In genomic region chr10:30284860-30285594, GRCh38 we compare ENCODE assay signal across 8 cellular contexts.
DNase-seq lines count a peak whose midpoint lies in the region; ATAC-seq and TF ChIP-seq lines count a peak whose summit lies in the region.

No MANE protein-coding gene starts in this region.

- no peaks in the 10 kb centered on the region for H3K27me3 ChIP-seq in upper lobe of left lung

- no peak for TF ChIP-seq CTCF in fibroblast of the aortic adventitia (IDR thresholded peaks at IDR 0.05; ENCODE audit: insufficient read depth, low read length)
- no peak for TF ChIP-seq CTCF in upper lobe of left lung (IDR thresholded peaks at IDR 0.05)

- no peak for TF ChIP-seq EP300 in upper lobe of left lung (IDR thresholded peaks at IDR 0.05)

- H3K4me1 ChIP-seq in upper lobe of left lung, result no peaks in the 10 kb centered on the region

- no peak for TF ChIP-seq POLR2A in upper lobe of left lung (IDR thresholded peaks at IDR 0.05)

- H3K4me3 ChIP-seq in fibroblast of the aortic adventitia (ENCODE audit: low read depth, low read length) (no peak overlapping the region), upper lobe of left lung (no peak overlapping the region)

- peak; percentile 90 for ATAC-seq in GM21528 (IDR thresholded peaks at IDR 0.05; ENCODE audit: low FRiP score, unreplicated experiment)
- no peak for ATAC-seq in upper lobe of left lung (ENCODE audit: low FRiP score in 2 of 2)
- no peak for ATAC-seq in HG03571 (IDR thresholded peaks at IDR 0.05; ENCODE audit: unreplicated experiment)

- 48 to 55% methylated on average over 2 of the region's 2 CpGs for WGBS in upper lobe of left lung, 2 donors

- H3K36me3 ChIP-seq in upper lobe of left lung, result no peaks in the 10 kb centered on the region

- DNase-seq in GF-D8 (lab: John Stamatoyannopoulos, UW), result peak; percentile 38
- DNase-seq in KG1 (lab: John Stamatoyannopoulos, UW), result peak; percentile 3
- DNase-seq in fibroblast of the aortic adventitia (ENCODE audit: low read depth), result peak; percentile 15
- DNase-seq in upper lobe of left lung, result no peak
- no peak for DNase-seq in NCI-H1436 (lab: John Stamatoyannopoulos, UW)
- DNase-seq in NCI-H2107 (lab: John Stamatoyannopoulos, UW), result no peak

- peak overlapping the region in 1 of 4 donors; percentile 5 for H3K27ac ChIP-seq in upper lobe of left lung

- H3K9me3 ChIP-seq in upper lobe of left lung, result no peaks in the 10 kb centered on the region

Comparison
In these comparisons a context has a peak if more than half of its experiments do, and no peak if none do; other contexts are left out.
1. DNase-seq: peak in GF-D8 (single experiment), KG1 (single experiment) and fibroblast of the aortic adventitia (single experiment); none in upper lobe of left lung (0 of 2), NCI-H1436 (single experiment) and NCI-H2107 (single experiment).